In the genomic region with DNA sequence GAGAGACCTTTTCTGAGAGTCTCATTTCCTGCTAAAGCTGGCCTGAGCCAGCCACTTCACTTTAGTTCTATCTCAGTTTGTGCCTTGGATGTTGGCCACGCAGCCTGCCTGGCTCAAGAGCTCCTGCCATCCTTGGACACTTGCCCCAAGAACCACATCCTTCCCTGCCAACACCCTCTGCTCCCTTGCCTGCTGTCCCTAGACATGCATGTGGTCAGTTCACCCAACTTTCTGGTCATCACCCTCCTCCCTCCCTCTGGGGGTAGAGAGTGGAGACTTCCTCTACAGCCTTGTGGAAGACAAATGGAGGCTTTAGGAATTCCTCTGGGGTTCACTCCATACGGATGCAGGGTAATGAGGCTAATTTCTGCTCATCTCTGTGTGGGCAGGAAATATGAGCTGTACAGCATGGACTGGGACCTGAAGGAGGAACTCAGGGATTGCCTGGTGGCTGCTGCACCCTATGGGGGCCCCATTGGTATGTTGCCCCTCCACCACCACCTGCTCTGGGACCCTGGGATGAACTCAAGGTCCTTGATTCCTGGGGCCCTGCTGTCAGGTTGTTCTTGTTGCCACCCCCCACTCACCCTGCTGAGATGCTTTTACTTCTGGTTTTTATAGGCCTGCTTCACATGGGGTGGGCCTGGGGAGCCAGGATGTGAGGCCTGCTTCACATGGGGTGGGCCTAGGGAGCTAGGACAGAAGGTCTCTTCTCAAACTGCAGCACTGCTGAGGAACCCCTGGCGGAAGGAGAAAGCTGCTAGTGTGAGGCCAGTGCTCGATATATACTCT, we compare ENCODE assay signal across 19 cellular contexts. TPM values are rescaled to one million over a fixed set of nuclear protein-coding genes. Genes with fewer than 3 reads are reported as not detected.
A peak's percentile ranks its signal among the peaks of the same experiment; 100 is the strongest.
DNase-seq lines count a peak whose midpoint lies in the region; ATAC-seq lines count a peak whose summit lies in the region.
"Had no signal": no experiment of that assay in that cellular context is flagged by ENCODE, and none has a peak within 500 bp of the region (broad histone marks: within the 10 kb centered on the region; RNA-seq: fewer than 3 reads in every experiment).

No MANE protein-coding gene starts in this region.

- ATAC-seq in left ventricle myocardium superior (peak; percentile 86), GM21447 (IDR thresholded peaks at IDR 0.05; ENCODE audit: unreplicated experiment) (no peak), HG02610 (IDR thresholded peaks at IDR 0.05; ENCODE audit: unreplicated experiment) (no peak)
- no peak for ATAC-seq in stimulated activated naive CD8-positive, alpha-beta T cell treated with anti-CD3 and anti-CD28 coated beads, Interleukin-15, amount 100 ng/mL, for 72 hours
- ATAC-seq: activated naive CD8-positive, alpha-beta T cell treated with anti-CD3 and anti-CD28 coated beads, Interleukin-2, amount 50 U/mL, for 24 hours; activated T-cell treated with anti-CD3 and anti-CD28 coated beads, Interleukin-2, amount 50 U/mL, for 4 hours had no signal

- H3K9me3 Mint-ChIP-seq in stimulated activated naive CD8-positive, alpha-beta T cell treated with anti-CD3 and anti-CD28 coated beads, Interleukin-15, amount 100 ng/mL, for 72 hours, result no peaks in the 10 kb centered on the region
- H3K9me3 Mint-ChIP-seq: activated CD4-positive, alpha-beta T cell treated with anti-CD3 and anti-CD28 coated beads, Interleukin-2, amount 10 ng/mL, durations not matched to agents 7 days and 5 days; activated naive CD8-positive, alpha-beta T cell treated with anti-CD3 and anti-CD28 coated beads, Interleukin-2, amount 50 U/mL, for 24 hours; activated T-cell treated with anti-CD3 and anti-CD28 coated beads, Interleukin-2, amount 50 U/mL, for 4 hours had no signal

- H3K27ac Mint-ChIP-seq in stimulated activated naive CD8-positive, alpha-beta T cell treated with anti-CD3 and anti-CD28 coated beads, Interleukin-15, amount 100 ng/mL, for 72 hours, result no peak overlapping the region
- H3K27ac Mint-ChIP-seq: activated CD4-positive, alpha-beta T cell treated with anti-CD3 and anti-CD28 coated beads, Interleukin-2, amount 10 ng/mL, durations not matched to agents 7 days and 5 days; activated naive CD8-positive, alpha-beta T cell treated with anti-CD3 and anti-CD28 coated beads, Interleukin-2, amount 50 U/mL, for 24 hours had no signal

- DNase-seq in A172 (ENCODE audit: low spot score), result peak; percentile 51
- peak; percentile 48 for DNase-seq in GM04504 (ENCODE audit: low read depth)
- peak; percentile 50 for DNase-seq in astrocyte of the hippocampus (ENCODE audit: low read depth, low spot score)
- peak; percentile 54 for DNase-seq in left ventricle myocardium superior
- DNase-seq in stimulated activated naive CD8-positive, alpha-beta T cell treated with anti-CD3 and anti-CD28 coated beads, Interleukin-15, amount 100 ng/mL, for 72 hours, result no peak
- no peak for DNase-seq in NCI-H2107 treated with DMSO at 0.1 percent for 48 hours (lab: John Stamatoyannopoulos, UW; ENCODE audit: unreplicated experiment)
- DNase-seq: activated CD4-positive, alpha-beta T cell treated with anti-CD3 and anti-CD28 coated beads, Interleukin-2, amount 10 ng/mL, durations not matched to agents 7 days and 5 days; activated naive CD8-positive, alpha-beta T cell treated with anti-CD3 and anti-CD28 coated beads, Interleukin-2, amount 50 U/mL, for 24 hours; activated T-cell treated with anti-CD3 and anti-CD28 coated beads, Interleukin-2, amount 50 U/mL, for 4 hours; colonic mucosa; hippocampal formation; kidney glomerular epithelial cell; MV-4-11; posterior cingulate gyrus; RPMI8226 had no signal

- intact Hi-C loops in left ventricle myocardium superior (cut with micrococcal nuclease), result no loop called here

- no peaks in the 10 kb centered on the region for H3K27me3 Mint-ChIP-seq in stimulated activated naive CD8-positive, alpha-beta T cell treated with anti-CD3 and anti-CD28 coated beads, Interleukin-15, amount 100 ng/mL, for 72 hours
- H3K27me3 Mint-ChIP-seq: activated CD4-positive, alpha-beta T cell treated with anti-CD3 and anti-CD28 coated beads, Interleukin-2, amount 10 ng/mL, durations not matched to agents 7 days and 5 days; activated naive CD8-positive, alpha-beta T cell treated with anti-CD3 and anti-CD28 coated beads, Interleukin-2, amount 50 U/mL, for 24 hours had no signal

- H3K4me3 Mint-ChIP-seq in stimulated activated naive CD8-positive, alpha-beta T cell treated with anti-CD3 and anti-CD28 coated beads, Interleukin-15, amount 100 ng/mL, for 72 hours, result no peak overlapping the region
- H3K4me3 Mint-ChIP-seq: activated CD4-positive, alpha-beta T cell treated with anti-CD3 and anti-CD28 coated beads, Interleukin-2, amount 10 ng/mL, durations not matched to agents 7 days and 5 days; activated naive CD8-positive, alpha-beta T cell treated with anti-CD3 and anti-CD28 coated beads, Interleukin-2, amount 50 U/mL, for 24 hours; activated T-cell treated with anti-CD3 and anti-CD28 coated beads, Interleukin-2, amount 50 U/mL, for 4 hours had no signal

- H3K4me1 Mint-ChIP-seq in stimulated activated naive CD8-positive, alpha-beta T cell treated with anti-CD3 and anti-CD28 coated beads, Interleukin-15, amount 100 ng/mL, for 72 hours, result peaks cover 17% of the 10 kb centered on the region
- H3K4me1 Mint-ChIP-seq: activated CD4-positive, alpha-beta T cell treated with anti-CD3 and anti-CD28 coated beads, Interleukin-2, amount 10 ng/mL, durations not matched to agents 7 days and 5 days had no signal

RNA-seq across cellular contexts. Expression of a gene that starts 13.8 kb away (rescaled TPM):
- total RNA-seq in A172 (2014; rRNA removed; shearing (Covaris generic)), result 30.2 and 43.4 TPM in 2 replicates
- 26.5 TPM for total RNA-seq in left ventricle myocardium superior

RNA-seq across cellular contexts. Expression of a gene that starts 19.0 kb away (rescaled TPM):
- total RNA-seq in A172 (2014; rRNA removed; shearing (Covaris generic)), result 44.1 and 48.1 TPM in 2 replicates
- total RNA-seq in left ventricle myocardium superior, result 15.8 TPM

RNA-seq across cellular contexts. Expression of a gene that starts 19.1 kb away (rescaled TPM):
- total RNA-seq in A172 (2014; rRNA removed; shearing (Covaris generic)), result 11.9 and 13.2 TPM in 2 replicates
- 10.2 TPM for total RNA-seq in left ventricle myocardium superior

RNA-seq across cellular contexts. Expression of a gene that starts 43.4 kb away (rescaled TPM):
- not detected in 2 replicates for total RNA-seq in A172 (2014; rRNA removed; shearing (Covaris generic))
- total RNA-seq in left ventricle myocardium superior, result not detected
- total RNA-seq: activated CD4-positive, alpha-beta T cell treated with anti-CD3 and anti-CD28 coated beads, Interleukin-2, amount 10 ng/mL, durations not matched to agents 7 days and 5 days; activated T-cell treated with anti-CD3 and anti-CD28 coated beads, Interleukin-2, amount 50 U/mL, for 4 hours; colonic mucosa; T-helper 2 cell treated with Interferon-gamma antibody and Interleukin-4, amounts not matched to agents 100 ng/mL and 5 ng/mL, for 36 hours; temporal lobe had no signal

RNA-seq across cellular contexts. Expression of a gene that starts 44.7 kb away (rescaled TPM):
- not detected in 2 replicates for total RNA-seq in A172 (2014; rRNA removed; shearing (Covaris generic))
- total RNA-seq in left ventricle myocardium superior, result not detected
- total RNA-seq: activated CD4-positive, alpha-beta T cell treated with anti-CD3 and anti-CD28 coated beads, Interleukin-2, amount 10 ng/mL, durations not matched to agents 7 days and 5 days; activated T-cell treated with anti-CD3 and anti-CD28 coated beads, Interleukin-2, amount 50 U/mL, for 4 hours; colonic mucosa; T-helper 2 cell treated with Interferon-gamma antibody and Interleukin-4, amounts not matched to agents 100 ng/mL and 5 ng/mL, for 36 hours; temporal lobe had no signal

Comparison
In these comparisons a context has a peak if more than half of its experiments do, and no peak if none do; other contexts are left out.
1. DNase-seq: peak in A172 (single experiment), GM04504 (single experiment), astrocyte of the hippocampus (single experiment) and left ventricle myocardium superior (single experiment); none in stimulated activated naive CD8-positive, alpha-beta T cell treated with anti-CD3 and anti-CD28 coated beads, Interleukin-15, amount 100 ng/mL, for 72 hours (0 of 2) and NCI-H2107 treated with DMSO at 0.1 percent for 48 hours (single experiment).